8 cellular contexts compared by ENCODE assay signal in the genomic region with DNA sequence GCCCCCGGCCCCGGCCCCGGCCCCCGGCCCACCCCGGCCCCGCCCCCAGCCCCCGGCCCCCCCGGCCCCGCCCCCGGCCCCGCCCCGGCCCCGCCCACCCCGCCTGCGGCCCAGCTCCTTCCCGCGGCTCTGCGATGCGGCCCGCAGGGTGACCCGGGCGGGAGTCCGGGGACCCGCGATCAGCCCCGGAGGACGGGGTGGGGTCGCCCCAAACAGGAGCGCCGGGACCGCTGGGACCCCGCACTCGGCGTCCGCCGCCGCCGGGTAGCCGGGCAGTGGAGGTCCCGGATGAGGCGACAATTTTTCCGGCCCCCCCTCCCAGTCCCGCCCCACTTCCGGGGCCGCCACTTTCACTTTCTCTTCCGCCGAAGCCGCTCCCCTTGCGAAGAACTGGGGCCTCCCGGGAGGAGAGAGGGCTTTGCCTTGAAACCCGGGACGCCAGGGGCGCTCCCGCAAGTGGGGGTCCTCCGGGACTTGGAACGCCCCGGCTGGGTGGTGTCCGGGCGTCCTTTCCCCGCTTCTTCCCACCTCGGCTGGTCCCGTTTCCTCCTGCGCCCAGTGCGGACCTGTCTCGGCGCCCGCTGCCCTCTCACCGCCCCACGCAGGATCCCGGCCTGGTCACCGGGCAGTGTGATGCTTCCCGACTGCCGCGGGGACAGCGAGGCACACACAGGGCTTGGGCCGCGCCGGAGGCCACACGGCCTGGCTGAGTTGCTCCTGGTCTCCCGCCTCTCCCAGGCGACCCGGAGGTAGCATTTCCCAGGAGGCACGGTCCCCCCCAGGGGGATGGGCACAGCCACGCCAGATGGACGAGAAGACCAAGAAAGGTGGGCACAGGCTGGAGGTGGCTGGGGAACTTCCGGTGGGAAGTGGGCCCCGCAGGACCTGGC. TPM values are rescaled to one million over a fixed set of nuclear protein-coding genes. Genes with fewer than 3 reads are reported as not detected.
DNase-seq lines count a peak whose midpoint lies in the region; ATAC-seq, FAIRE-seq and TF ChIP-seq lines count a peak whose summit lies in the region.

A gene (plus strand): TSS at position 347 of the 890 bp plus-strand sequence. CDS start 459 bp downstream, at position 806.

- H3K4me1 ChIP-seq in OCI-LY1 (ENCODE audit: insufficient read depth, low read length, severe bottlenecking) (peaks cover 27% of the 10 kb centered on the region), mucosa of descending colon (ENCODE audit: low read depth) (peaks cover 10% of the 10 kb centered on the region)

- H3K27ac ChIP-seq in OCI-LY1 (ENCODE audit: low read depth, low read length, poor library complexity, severe bottlenecking): peak within 1 kb of the TSS; percentile 57

- H3K9me2 ChIP-seq in OCI-LY1 (ENCODE audit: low read depth, low read length): no peaks in the 10 kb centered on the region

- in situ Hi-C loops in Caki2 (cut with HindIII; ENCODE audit: low pct_unique_long_range_greater_than_20kb, low sequenced_read_pairs): no loop called here

- no peaks in the 10 kb centered on the region for H3F3A ChIP-seq in OCI-LY1 (ENCODE audit: insufficient read depth, low read length)

- no peaks in the 10 kb centered on the region for H3K27me3 ChIP-seq in OCI-LY1 (ENCODE audit: insufficient read depth, low read length)

- H3K9ac ChIP-seq in OCI-LY1 (ENCODE audit: low read length): peak within 1 kb of the TSS; percentile 94

- DNase-seq in Caki2 (ENCODE audit: low read depth) (peak; percentile 87), HTR-8/SVneo (ENCODE audit: insufficient read length, low spot score) (peak; percentile 94), activated T-cell treated with anti-CD3 and anti-CD28 coated beads for 1 hour (ENCODE audit: low read depth) (peak; percentile 82), epithelial cell of esophagus (ENCODE audit: low read depth) (peak; percentile 77), mucosa of descending colon (peak; percentile 88 to 93 (median 93))
- peak; percentile 74 to 80 for DNase-seq in stimulated activated CD8-positive, alpha-beta memory T cell treated with anti-CD3 and anti-CD28 coated beads, Interleukin-4, amount 100 ng/mL, for 1 hour (ENCODE audit: low read depth in 2 of 2, low spot score in 1 of 2)

- H3K36me3 ChIP-seq in OCI-LY1 (ENCODE audit: insufficient read depth, low read length) (peaks cover 36% of the 10 kb centered on the region), mucosa of descending colon (ENCODE audit: low read depth) (no peaks in the 10 kb centered on the region)

- TF ChIP-seq CTCF in OCI-LY1 (IDR thresholded peaks at IDR 0.05; ENCODE audit: low read length): no peak
- TF ChIP-seq CTCF in epithelial cell of esophagus (IDR thresholded peaks at IDR 0.05; ENCODE audit: insufficient read depth, low read depth, low read length, missing control alignments): no peak
- TF ChIP-seq CTCF in mucosa of descending colon (IDR thresholded peaks at IDR 0.05): no peak

- peak within 1 kb of the TSS; percentile 97 for H3K4me3 ChIP-seq in OCI-LY1 (ENCODE audit: low read depth, low read length, poor library complexity, severe bottlenecking)
- peak within 1 kb of the TSS; percentile 97 for H3K4me3 ChIP-seq in epithelial cell of esophagus (ENCODE audit: low read length)
- H3K4me3 ChIP-seq in mucosa of descending colon: peak within 1 kb of the TSS; percentile 87

- H3K9me3 ChIP-seq in OCI-LY1 (ENCODE audit: low read length): peaks cover 5% of the 10 kb centered on the region; the same call in 1 of the 2 replicates
- H3K9me3 ChIP-seq in mucosa of descending colon: no peaks in the 10 kb centered on the region

- peak; percentile 63 for ATAC-seq in GM21381 (IDR thresholded peaks at IDR 0.05; ENCODE audit: unreplicated experiment)
- ATAC-seq in mucosa of descending colon: peak; percentile 88

- H4K20me1 ChIP-seq in OCI-LY1 (ENCODE audit: insufficient read depth, low read length): no peaks in the 10 kb centered on the region

- H3K79me2 ChIP-seq in OCI-LY1 (ENCODE audit: insufficient read depth, low read length): peaks cover 13% of the 10 kb centered on the region; the same call in 1 of the 2 replicates

- no peak within 1 kb of the TSS for H2AFZ ChIP-seq in OCI-LY1 (ENCODE audit: low read length)

- no peak for FAIRE-seq in HTR-8/SVneo (lab: Jason Lieb, UNC)

- intact Hi-C loops in mucosa of descending colon (cut with DNase I, micrococcal nuclease): no loop called here

- peak within 1 kb of the TSS; percentile 96 for H3K4me2 ChIP-seq in OCI-LY1 (ENCODE audit: low read length)

RNA-seq across cellular contexts. Expression of the gene that starts here (rescaled TPM):
- total RNA-seq in Caki2 (2014; rRNA removed; shearing (Covaris generic); ENCODE audit: low replicate concordance): 245 and 298 TPM in 2 replicates
- 100 to 1,000 TPM in 2 of 3 donors, 10 to 100 TPM in 1; 97.5 to 124 (median 117) TPM for total RNA-seq in mucosa of descending colon

Comparison
In these comparisons a context has a peak if more than half of its experiments do, and no peak if none do; other contexts are left out.
1. Peak in every context shown above with its lines: DNase-seq, ATAC-seq, H3K4me3 ChIP-seq and H3K27ac ChIP-seq.